In the genomic region with DNA sequence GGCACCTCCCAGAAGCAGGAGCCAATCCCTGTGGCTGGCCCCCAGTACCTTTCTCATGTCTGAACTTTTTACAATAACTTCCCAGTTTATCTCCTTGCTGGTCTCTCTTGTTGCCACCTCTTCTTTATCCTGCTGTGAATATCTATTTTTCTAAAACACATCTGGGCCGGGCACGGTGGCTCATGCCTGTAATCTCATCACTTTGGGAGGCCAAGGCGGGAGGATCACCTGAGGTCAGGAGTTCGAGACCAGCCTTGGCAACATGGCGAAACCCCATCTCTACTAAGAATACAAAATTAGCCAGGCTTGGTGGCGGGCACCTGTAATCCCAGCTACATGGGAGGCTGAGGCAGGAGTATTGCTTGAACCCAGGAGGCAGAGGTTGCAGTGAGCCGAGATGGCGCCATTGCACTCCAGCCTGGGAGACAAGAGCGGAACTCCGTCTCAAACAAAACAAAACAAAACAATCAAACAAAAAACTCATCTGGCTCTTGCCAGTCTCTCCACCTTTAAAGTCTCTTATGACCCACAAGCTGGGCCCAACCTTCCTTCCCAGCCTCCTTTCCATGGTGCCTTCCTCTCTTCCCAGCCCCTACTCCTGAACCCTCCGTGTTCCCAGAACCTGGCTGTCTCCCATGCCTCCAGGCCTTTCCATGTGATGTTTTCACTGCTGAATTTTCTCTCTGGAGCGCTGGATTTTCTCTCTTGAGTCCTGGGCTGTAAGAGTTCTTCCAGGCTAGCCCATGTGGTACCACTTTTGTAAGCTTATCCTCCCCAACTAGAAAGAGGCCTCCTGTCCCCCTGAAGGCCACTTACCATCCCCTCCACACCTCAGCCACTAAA, we compare ENCODE assay signal across 21 cellular contexts. TPM values are rescaled to one million over a fixed set of nuclear protein-coding genes. Genes with fewer than 3 reads are reported as not detected.
DNase-seq lines count a peak whose midpoint lies in the region; ATAC-seq and TF ChIP-seq lines count a peak whose summit lies in the region.
"Had no signal": no experiment of that assay in that cellular context is flagged by ENCODE, and none has a peak within 500 bp of the region (broad histone marks: within the 10 kb centered on the region; RNA-seq: fewer than 3 reads in every experiment).

No MANE protein-coding gene starts in this region.

- intact Hi-C loops in lower lobe of right lung (cut with DNase I), result no loop called here

- H3K4me1 ChIP-seq in SJCRH30 (peaks cover 34% of the 10 kb centered on the region), lower lobe of right lung (peaks cover 10% of the 10 kb centered on the region)

- H3K4me3 ChIP-seq in SJCRH30, result peak overlapping the region; percentile 14
- no peak overlapping the region for H3K4me3 ChIP-seq in coronary artery
- no peak overlapping the region for H3K4me3 ChIP-seq in lower lobe of right lung
- H3K4me3 ChIP-seq: mucosa of descending colon, tibial artery had no signal

- no peak for ATAC-seq in lower lobe of right lung
- ATAC-seq: left lobe of liver had no signal

- DNase-seq in Ammon's horn (ENCODE audit: low spot score) (peak; percentile 6), SJCRH30 (no peak), globus pallidus (ENCODE audit: low spot score) (peak; percentile 68), pons (ENCODE audit: low spot score) (peak; percentile 57), coronary artery (ENCODE audit: low spot score) (no peak), lower lobe of right lung (no peak), NCI-H187 treated with DMSO at 0.1 percent for 48 hours (lab: John Stamatoyannopoulos, UW) (no peak), NCI-H2029 treated with DMSO at 0.1 percent for 48 hours (lab: John Stamatoyannopoulos, UW) (no peak)
- DNase-seq: activated CD4-positive, alpha-beta memory T cell treated with anti-CD3 and anti-CD28 coated beads for 36 hours; activated effector memory CD4-positive, alpha-beta T cell treated with Interleukin-2 at 50 U/mL for 16 hours; activated naive CD8-positive, alpha-beta T cell treated with anti-CD3 and anti-CD28 coated beads, Interleukin-2, amount 10 ng/mL, durations not matched to agents 7 days and 5 days; IMR-90; NCI-H1417 treated with DMSO at 0.1 percent for 48 hours; NCI-H524 treated with DMSO at 0.1 percent for 48 hours; small intestine; stimulated activated CD4-positive, alpha-beta T cell treated with anti-CD3 and anti-CD28 coated beads, Interleukin-2, amount 100 ng/mL, for 24 hours; stimulated activated naive CD4-positive, alpha-beta T cell treated with Interleukin-2 at 50 U/mL for 16 hours had no signal

- H3K27ac ChIP-seq in SJCRH30 (peak overlapping the region; percentile 68), coronary artery (peak overlapping the region in 1 of 2 donors; percentile 37), lower lobe of right lung (no peak overlapping the region)
- H3K27ac ChIP-seq: C4-2B had no signal

- TF ChIP-seq CTCF in coronary artery (IDR thresholded peaks at IDR 0.05) (no peak), lower lobe of right lung (IDR thresholded peaks at IDR 0.05) (no peak)

- H3K9me3 ChIP-seq in SJCRH30 (replicated peaks) (no peaks in the 10 kb centered on the region), lower lobe of right lung (no peaks in the 10 kb centered on the region)
- H3K9me3 ChIP-seq: mucosa of descending colon, tibial artery had no signal

- no peaks in the 10 kb centered on the region for H3K27me3 ChIP-seq in SJCRH30
- H3K27me3 ChIP-seq in lower lobe of right lung (ENCODE audit: low read depth), result no peaks in the 10 kb centered on the region
- H3K27me3 ChIP-seq: tibial artery had no signal

- H3K36me3 ChIP-seq in SJCRH30 (no peaks in the 10 kb centered on the region), lower lobe of right lung (no peaks in the 10 kb centered on the region)

RNA-seq across cellular contexts. Expression of gene HIP1, which starts 51.3 kb away (rescaled TPM):
- 48.6 and 49.6 TPM in 2 replicates for total RNA-seq in SJCRH30 (2014; rRNA removed; shearing (Covaris generic))
- total RNA-seq in lower lobe of right lung, result 51.5 TPM

Comparison
In these comparisons a context has a peak if more than half of its experiments do, and no peak if none do; other contexts are left out.
1. DNase-seq: peak in Ammon's horn (single experiment), globus pallidus (single experiment) and pons (single experiment); none in SJCRH30 (0 of 2), coronary artery (single experiment), lower lobe of right lung (single experiment), NCI-H187 treated with DMSO at 0.1 percent for 48 hours (single experiment) and NCI-H2029 treated with DMSO at 0.1 percent for 48 hours (single experiment).